1 cellular context compared by ENCODE assay signal in genomic region chr19:48696353-48697010, GRCh38.
TF ChIP-seq lines count a peak whose summit lies in the region.

No MANE protein-coding gene starts in this region.

TF ChIP-seq in WTC11, 78 proteins besides CTCF, POLR2A, EP300 and RAD21 (continued from another document):
- peak; percentile 24; the same call in 1 of the 2 replicates for TF ChIP-seq USF2 (CRISPR knock-in tag; IDR thresholded peaks at IDR 0.05)
- no peak for TF ChIP-seq ZNF396 (CRISPR knock-in tag; IDR thresholded peaks at IDR 0.05; ENCODE audit: borderline replicate concordance)
- no peak for TF ChIP-seq ZNF532 (CRISPR knock-in tag; IDR thresholded peaks at IDR 0.05; ENCODE audit: borderline replicate concordance)
- TF ChIP-seq TCF7 (CRISPR knock-in tag; IDR thresholded peaks at IDR 0.05; ENCODE audit: low read depth) = no peak
- TF ChIP-seq, protein P1, sequence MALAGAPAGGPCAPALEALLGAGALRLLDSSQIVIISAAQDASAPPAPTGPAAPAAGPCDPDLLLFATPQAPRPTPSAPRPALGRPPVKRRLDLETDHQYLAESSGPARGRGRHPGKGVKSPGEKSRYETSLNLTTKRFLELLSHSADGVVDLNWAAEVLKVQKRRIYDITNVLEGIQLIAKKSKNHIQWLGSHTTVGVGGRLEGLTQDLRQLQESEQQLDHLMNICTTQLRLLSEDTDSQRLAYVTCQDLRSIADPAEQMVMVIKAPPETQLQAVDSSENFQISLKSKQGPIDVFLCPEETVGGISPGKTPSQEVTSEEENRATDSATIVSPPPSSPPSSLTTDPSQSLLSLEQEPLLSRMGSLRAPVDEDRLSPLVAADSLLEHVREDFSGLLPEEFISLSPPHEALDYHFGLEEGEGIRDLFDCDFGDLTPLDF (CRISPR knock-in tag; IDR thresholded peaks at IDR 0.05) = no peak
- TF ChIP-seq TEAD4 (CRISPR knock-in tag; IDR thresholded peaks at IDR 0.05) = no peak
- no peak for TF ChIP-seq ZSCAN18 (CRISPR knock-in tag; IDR thresholded peaks at IDR 0.05)
- TF ChIP-seq FOXP4 (CRISPR knock-in tag; IDR thresholded peaks at IDR 0.05) = no peak
- TF ChIP-seq NR1H2 (CRISPR knock-in tag; IDR thresholded peaks at IDR 0.05) = no peak
- TF ChIP-seq HMGXB4 (CRISPR knock-in tag; IDR thresholded peaks at IDR 0.05) = peak; percentile 84
- TF ChIP-seq NR3C1 (CRISPR knock-in tag; conservative IDR thresholded peaks at IDR 0.05; ENCODE audit: low read depth) = no peak
- peak; percentile 75 for TF ChIP-seq ETV6 (CRISPR knock-in tag; IDR thresholded peaks at IDR 0.05)
- no peak for TF ChIP-seq ZNF425 (CRISPR knock-in tag; conservative IDR thresholded peaks at IDR 0.05)
- TF ChIP-seq ATF3 (CRISPR knock-in tag; conservative IDR thresholded peaks at IDR 0.05) = no peak
